ENCODE assay signal across 20 cellular contexts in genomic region chr3:46661776-46662766, GRCh38. TPM values are rescaled to one million over a fixed set of nuclear protein-coding genes. Genes with fewer than 3 reads are reported as not detected.
DNase-seq lines count a peak whose midpoint lies in the region; ATAC-seq, FAIRE-seq and TF ChIP-seq lines count a peak whose summit lies in the region.
"Had no signal": no experiment of that assay in that cellular context is flagged by ENCODE, and none has a peak within 500 bp of the region (broad histone marks: within the 10 kb centered on the region; RNA-seq: fewer than 3 reads in every experiment).

No MANE protein-coding gene starts in this region.

- H3K4ac ChIP-seq in H1 (replicated peaks; ENCODE audit: insufficient read length, low read depth, low read length), result peak overlapping the region; percentile 16
- H3K4ac ChIP-seq in neuronal stem cell (ENCODE audit: low read length), result peak overlapping the region; percentile 28

- TF ChIP-seq POLR2A in H1 (IDR thresholded peaks at IDR 0.05; ENCODE audit: control extremely low read depth in 1 of 2, low read depth in 2 of 2, low read length in 2 of 2) (no peak), tibial nerve (IDR thresholded peaks at IDR 0.05) (no peak)

- H3K9ac ChIP-seq in H1 (replicated peaks in 1 of 4; ENCODE audit: extremely low read depth in 1 of 4, low read depth in 3 of 4, low read length in 3 of 4), result no peak overlapping the region; a peak in 1 of 7 replicates
- peak overlapping the region; percentile 45 for H3K9ac ChIP-seq in neuronal stem cell (ENCODE audit: low read depth, low read length, poor library complexity)

- H3K4me3 ChIP-seq in H1 (ENCODE audit: extremely low read depth in 1 of 4, insufficient read depth in 2 of 4, low read depth in 3 of 4, low read length in 4 of 4) (no peak overlapping the region), neuronal stem cell (ENCODE audit: low read length in 2 of 2) (no peak overlapping the region), tibial nerve (no peak overlapping the region)
- H3K4me3 ChIP-seq: cardiac muscle cell, mucosa of descending colon had no signal

- H3K27me3 Mint-ChIP-seq in CD14-positive monocyte (ENCODE audit: low read depth in 3 of 3), result peaks cover 6 to 9% (median 6%) of the 10 kb centered on the region in 3 donors
- no peaks in the 10 kb centered on the region for H3K27me3 Mint-ChIP-seq in activated CD4-positive, alpha-beta T cell treated with anti-CD3 and anti-CD28 coated beads for 36 hours
- peaks cover 3% of the 10 kb centered on the region for H3K27me3 Mint-ChIP-seq in T-helper 2 cell treated with Interferon-gamma antibody and Interleukin-4, amounts not matched to agents 5 μg/mL and 100 μg/mL, for 36 hours (ENCODE audit: low read depth)

- H3K23ac ChIP-seq in H1 (ENCODE audit: insufficient read length) (no peak overlapping the region), neuronal stem cell (ENCODE audit: low read depth, low read length, poor library complexity) (no peak overlapping the region)

- H3K27ac Mint-ChIP-seq in CD14-positive monocyte, result no peak overlapping the region
- no peak overlapping the region for H3K27ac Mint-ChIP-seq in activated CD4-positive, alpha-beta T cell treated with anti-CD3 and anti-CD28 coated beads for 36 hours
- H3K27ac Mint-ChIP-seq in T-helper 2 cell treated with Interferon-gamma antibody and Interleukin-4, amounts not matched to agents 5 μg/mL and 100 μg/mL, for 36 hours, result no peak overlapping the region
- H3K27ac Mint-ChIP-seq: activated CD4-positive, alpha-beta T cell treated with anti-CD3 and anti-CD28 coated beads, Interleukin-2, amount 10 ng/mL, durations not matched to agents 24 days and 14 days; activated naive CD8-positive, alpha-beta T cell treated with anti-CD3 and anti-CD28 coated beads, Interleukin-2, amount 10 ng/mL, durations not matched to agents 7 days and 5 days; IgD-negative memory B cell had no signal

- H3K9me3 Mint-ChIP-seq in CD14-positive monocyte, result no peaks in the 10 kb centered on the region
- H3K9me3 Mint-ChIP-seq in activated CD4-positive, alpha-beta T cell treated with anti-CD3 and anti-CD28 coated beads for 36 hours (ENCODE audit: low read depth), result no peaks in the 10 kb centered on the region
- H3K9me3 Mint-ChIP-seq in T-helper 2 cell treated with Interferon-gamma antibody and Interleukin-4, amounts not matched to agents 5 μg/mL and 100 μg/mL, for 36 hours, result no peaks in the 10 kb centered on the region
- H3K9me3 Mint-ChIP-seq: activated CD4-positive, alpha-beta T cell treated with anti-CD3 and anti-CD28 coated beads, Interleukin-2, amount 10 ng/mL, durations not matched to agents 24 days and 14 days; activated naive CD8-positive, alpha-beta T cell treated with anti-CD3 and anti-CD28 coated beads, Interleukin-2, amount 10 ng/mL, durations not matched to agents 7 days and 5 days; IgD-negative memory B cell had no signal

- H3K9me3 ChIP-seq in H1 (ENCODE audit: insufficient read depth in 2 of 2, low read depth in 1 of 2, low read length in 1 of 2) (no peaks in the 10 kb centered on the region), neuronal stem cell (replicated peaks in 1 of 2; ENCODE audit: control insufficient read depth in 2 of 2, insufficient read depth in 1 of 2, low read depth in 1 of 2, low read length in 2 of 2) (no peaks in the 10 kb centered on the region), tibial nerve (no peaks in the 10 kb centered on the region)
- H3K9me3 ChIP-seq: mucosa of descending colon had no signal

- H3K36me3 ChIP-seq in H1 (ENCODE audit: control insufficient read depth in 2 of 4, insufficient read depth in 4 of 4, low read length in 3 of 4) (no peaks in the 10 kb centered on the region), neuronal stem cell (replicated peaks in 1 of 2; ENCODE audit: control insufficient read depth in 2 of 2, insufficient read depth in 2 of 2, low read length in 2 of 2) (no peaks in the 10 kb centered on the region), tibial nerve (no peaks in the 10 kb centered on the region)
- H3K36me3 ChIP-seq: cardiac muscle cell had no signal

- no peaks in the 10 kb centered on the region for H3K4me1 Mint-ChIP-seq in CD14-positive monocyte
- no peaks in the 10 kb centered on the region for H3K4me1 Mint-ChIP-seq in activated CD4-positive, alpha-beta T cell treated with anti-CD3 and anti-CD28 coated beads for 36 hours
- H3K4me1 Mint-ChIP-seq in T-helper 2 cell treated with Interferon-gamma antibody and Interleukin-4, amounts not matched to agents 5 μg/mL and 100 μg/mL, for 36 hours (ENCODE audit: low read depth), result peaks cover 2% of the 10 kb centered on the region

- peak overlapping the region; percentile 92 for H4K91ac ChIP-seq in H1 (replicated peaks; ENCODE audit: insufficient read length, low read length)
- H4K91ac ChIP-seq in neuronal stem cell (ENCODE audit: low read depth, low read length, poor library complexity), result peak overlapping the region; percentile 56

- TF ChIP-seq EP300 in H1 (IDR thresholded peaks at IDR 0.05; ENCODE audit: borderline replicate concordance in 1 of 2, low read depth in 2 of 2, low read length in 2 of 2), result no peak
- TF ChIP-seq EP300 in tibial nerve (IDR thresholded peaks at IDR 0.05), result no peak

- no peaks in the 10 kb centered on the region for H3K36me3 Mint-ChIP-seq in CD14-positive monocyte
- H3K36me3 Mint-ChIP-seq in activated CD4-positive, alpha-beta T cell treated with anti-CD3 and anti-CD28 coated beads for 36 hours (ENCODE audit: low read depth), result no peaks in the 10 kb centered on the region
- no peaks in the 10 kb centered on the region for H3K36me3 Mint-ChIP-seq in T-helper 2 cell treated with Interferon-gamma antibody and Interleukin-4, amounts not matched to agents 5 μg/mL and 100 μg/mL, for 36 hours (ENCODE audit: low read depth)
- H3K36me3 Mint-ChIP-seq: activated naive CD8-positive, alpha-beta T cell treated with anti-CD3 and anti-CD28 coated beads, Interleukin-2, amount 10 ng/mL, durations not matched to agents 7 days and 5 days had no signal

- peak; percentile 35 for DNase-seq in CD14-positive monocyte (ENCODE audit: low spot score)
- peak; percentile 5 for DNase-seq in HuH-7 (ENCODE audit: low spot score)
- peak in 1 of 2 experiments; percentile 61 for DNase-seq in H1 (ENCODE audit: low read depth in 1 of 2, low spot score in 2 of 2)
- no peak for DNase-seq in neuronal stem cell (ENCODE audit: low spot score)
- DNase-seq in tibial nerve (ENCODE audit: low spot score in 2 of 2), result no peak
- no peak for DNase-seq in activated CD4-positive, alpha-beta T cell treated with anti-CD3 and anti-CD28 coated beads for 36 hours
- no peak for DNase-seq in T-helper 2 cell treated with Interferon-gamma antibody and Interleukin-4, amounts not matched to agents 5 μg/mL and 100 μg/mL, for 36 hours (ENCODE audit: low spot score)
- DNase-seq in stimulated activated CD4-positive, alpha-beta T cell treated with anti-CD3 and anti-CD28 coated beads, Interleukin-15, amount 100 ng/mL, for 24 hours, result no peak
- DNase-seq: activated CD4-positive, alpha-beta T cell treated with anti-CD3 and anti-CD28 coated beads, Interleukin-2, amount 10 ng/mL, durations not matched to agents 24 days and 14 days; activated naive CD8-positive, alpha-beta T cell treated with anti-CD3 and anti-CD28 coated beads, Interleukin-2, amount 10 ng/mL, durations not matched to agents 7 days and 5 days; GF-D8; mucosa of descending colon; SHP77; stimulated activated CD4-positive, alpha-beta T cell treated with anti-CD3 and anti-CD28 coated beads, Interleukin-12 subunit alpha, Interleukin-12 subunit beta, amount 100 ng/mL, for 4 hours; stimulated activated naive CD8-positive, alpha-beta T cell treated with anti-CD3 and anti-CD28 coated beads, Interleukin-15, Interleukin-2, amounts not matched to agents 100 U/mL and 50 U/mL, for 24 hours; T-helper 9 cell had no signal

- H3K4me2 ChIP-seq in H1 (ENCODE audit: insufficient read depth in 1 of 2, low read depth in 2 of 2, low read length in 2 of 2) (peak overlapping the region; percentile 10 to 37; a peak in 3 of 4 replicates), neuronal stem cell (ENCODE audit: insufficient read depth, low read length, poor library complexity, severe bottlenecking) (no peak overlapping the region)

- intact Hi-C loops in CD14-positive monocyte (cut with micrococcal nuclease), result no loop called here
- intact Hi-C loops in activated CD4-positive, alpha-beta T cell treated with anti-CD3 and anti-CD28 coated beads for 36 hours (cut with DNase I, micrococcal nuclease), result no loop called here

- H4K5ac ChIP-seq in H1 (ENCODE audit: insufficient read length, low read depth, low read length), result peak overlapping the region; percentile 37

- 65% methylated on average over 15 of the region's 15 CpGs; no CpG with 5 or more reads in 1 of the 2 experiments for WGBS in H1 (ENCODE audit: extremely low coverage in 1 of 2, insufficient coverage in 1 of 2, insufficient read length in 1 of 2, insufficient replicate concordance in 2 of 2, low coverage in 1 of 2, low lambda C conversion rate in 2 of 2, missing lambda C conversion rate in 1 of 2), 2 experiments
- WGBS in neuronal stem cell (ENCODE audit: extremely low coverage in 2 of 2, insufficient read length in 2 of 2, insufficient replicate concordance in 1 of 2), 2 donors, result no CpG with 5 or more reads among the region's 15 CpGs
- WGBS in tibial nerve, 2 donors, result 82 to 84% methylated on average over 15 of the region's 15 CpGs

- H2BK120ac ChIP-seq in H1 (replicated peaks; ENCODE audit: low read depth, low read length) (peak overlapping the region; percentile 78), neuronal stem cell (ENCODE audit: low read depth, low read length) (no peak overlapping the region)

- no peak overlapping the region for H3K4me3 Mint-ChIP-seq in CD14-positive monocyte
- H3K4me3 Mint-ChIP-seq in activated CD4-positive, alpha-beta T cell treated with anti-CD3 and anti-CD28 coated beads for 36 hours, result no peak overlapping the region
- no peak overlapping the region for H3K4me3 Mint-ChIP-seq in T-helper 2 cell treated with Interferon-gamma antibody and Interleukin-4, amounts not matched to agents 5 μg/mL and 100 μg/mL, for 36 hours
- H3K4me3 Mint-ChIP-seq: activated CD4-positive, alpha-beta T cell treated with anti-CD3 and anti-CD28 coated beads, Interleukin-2, amount 10 ng/mL, durations not matched to agents 24 days and 14 days; activated naive CD8-positive, alpha-beta T cell treated with anti-CD3 and anti-CD28 coated beads, Interleukin-2, amount 10 ng/mL, durations not matched to agents 7 days and 5 days; IgD-negative memory B cell had no signal

- H2BK15ac ChIP-seq in H1 (ENCODE audit: low read length) (peak overlapping the region; percentile 83; the same call in 1 of the 2 replicates), neuronal stem cell (ENCODE audit: low read length) (peak overlapping the region; percentile 0)

- no peaks in the 10 kb centered on the region for H4K20me1 ChIP-seq in H1 (replicated peaks in 1 of 2; ENCODE audit: control insufficient read depth in 1 of 2, insufficient read depth in 2 of 2, low read length in 2 of 2)

- H3K18ac ChIP-seq in H1 (ENCODE audit: extremely low read depth, low read length), result peak overlapping the region; percentile 95
- H3K18ac ChIP-seq in neuronal stem cell (ENCODE audit: low read length), result peak overlapping the region; percentile 84

- FAIRE-seq in H1 (lab: Jason Lieb, UNC), result no peak
- FAIRE-seq: endothelial cell of umbilical vein, islet of Langerhans had no signal

- CTCF ChIA-PET in H1 (lab: Charles Lee; ENCODE audit: partially characterized antibody), result interaction anchor here (0.7 to 5.7 kb wide), 30 partner anchors 9 to 1378 kb away, joined by 3 to 41 read pairs (median 4); no protein-coding TSS in a partner anchor
- CTCF ChIA-PET in activated CD4-positive, alpha-beta T cell treated with anti-CD3 and anti-CD28 coated beads for 36 hours (lab: Charles Lee), result no interaction called here

- H3K27ac ChIP-seq in H1 (ENCODE audit: low read depth, low read length), result no peak overlapping the region
- H3K27ac ChIP-seq in neuronal stem cell (replicated peaks; ENCODE audit: low read length), result no peak overlapping the region
- no peak overlapping the region for H3K27ac ChIP-seq in tibial nerve
- H3K27ac ChIP-seq: cardiac muscle cell had no signal

- ATAC-seq in activated CD4-positive, alpha-beta T cell treated with anti-CD3 and anti-CD28 coated beads for 36 hours, result no peak
- ATAC-seq: mucosa of descending colon; stimulated activated naive CD8-positive, alpha-beta T cell treated with anti-CD3 and anti-CD28 coated beads, Interleukin-15, Interleukin-2, amounts not matched to agents 100 U/mL and 50 U/mL, for 24 hours had no signal

- TF ChIP-seq CTCF in CD14-positive monocyte (IDR thresholded peaks at IDR 0.05), result no peak
- no peak for TF ChIP-seq CTCF in H1 (IDR thresholded peaks at IDR 0.05; ENCODE audit: control extremely low read depth in 1 of 3, insufficient read depth in 1 of 3, low read depth in 1 of 3, low read length in 3 of 3)
- no peak for TF ChIP-seq CTCF in tibial nerve (IDR thresholded peaks at IDR 0.05)

- H3K14ac ChIP-seq in H1 (ENCODE audit: insufficient read length) (peak overlapping the region; percentile 16), neuronal stem cell (ENCODE audit: low read length) (peak overlapping the region; percentile 89)

- no peak overlapping the region for H3K56ac ChIP-seq in H1 (replicated peaks; ENCODE audit: insufficient read length, low read depth, low read length)

- no peaks in the 10 kb centered on the region for H3K23me2 ChIP-seq in H1 (ENCODE audit: low read depth, low read length)

- no peaks in the 10 kb centered on the region for H3K79me1 ChIP-seq in H1 (ENCODE audit: low read depth, low read length)
- H3K79me1 ChIP-seq in neuronal stem cell (ENCODE audit: low read depth, low read length), result peaks cover 2% of the 10 kb centered on the region

- H4K8ac ChIP-seq in H1 (ENCODE audit: extremely low read depth, insufficient read depth, low read length) (0 out of 2 replicates have a peak overlapping the region, but pooled peaks have one; percentile 7), neuronal stem cell (ENCODE audit: low read depth, low read length) (peak overlapping the region; percentile 70)

- peaks cover 22 to 41% (median 31%) of the 10 kb centered on the region in 4 experiments for H3K4me1 ChIP-seq in H1 (replicated peaks in 1 of 4; ENCODE audit: control insufficient read depth in 3 of 4, insufficient read depth in 4 of 4, low read length in 3 of 4)
- H3K4me1 ChIP-seq in neuronal stem cell (ENCODE audit: control insufficient read depth in 2 of 2, insufficient read depth in 1 of 2, low read depth in 1 of 2, low read length in 2 of 2), result peaks cover 0 to 42% of the 10 kb centered on the region in 2 donors
- peaks cover 0 to 30% (median 7%) of the 10 kb centered on the region in 4 donors for H3K4me1 ChIP-seq in tibial nerve

- H2BK5ac ChIP-seq in H1 (ENCODE audit: low read depth, low read length) (peak overlapping the region; percentile 47; the same call in 1 of the 2 replicates), neuronal stem cell (ENCODE audit: low read length) (no peak overlapping the region)

- POLR2A ChIA-PET in H1 (lab: Charles Lee; ENCODE audit: partially characterized antibody), result interaction anchor here (0.6 to 4.2 kb wide), 4 partner anchors 17 to 1668 kb away, joined by 3 to 23 read pairs (median 5); no protein-coding TSS in a partner anchor
- POLR2A ChIA-PET in activated CD4-positive, alpha-beta T cell treated with anti-CD3 and anti-CD28 coated beads for 36 hours (lab: Charles Lee), result no interaction called here

- H3K79me2 ChIP-seq in H1 (ENCODE audit: control insufficient read depth in 1 of 2, insufficient read depth in 2 of 2, low read length in 2 of 2), result no peaks in the 10 kb centered on the region

- H3K27me3 ChIP-seq in H1 (replicated peaks in 1 of 4; ENCODE audit: control insufficient read depth in 3 of 4, extremely low read depth in 1 of 4, insufficient read depth in 3 of 4, low read length in 3 of 4), result no peaks in the 10 kb centered on the region; a peak in 1 of 7 replicates
- H3K27me3 ChIP-seq in neuronal stem cell (ENCODE audit: control insufficient read depth in 3 of 3, insufficient read depth in 3 of 3, low read depth in 1 of 3, low read length in 3 of 3), result peaks cover 0 to 6% (median 0%) of the 10 kb centered on the region in 3 experiments
- H3K27me3 ChIP-seq in tibial nerve, result no peaks in the 10 kb centered on the region
- H3K27me3 ChIP-seq: cardiac muscle cell had no signal

- peak overlapping the region; percentile 96 for H2BK20ac ChIP-seq in H1 (ENCODE audit: low read length)

- no peak overlapping the region for H2AFZ ChIP-seq in H1 (ENCODE audit: low read length)
- no peak overlapping the region for H2AFZ ChIP-seq in neuronal stem cell (ENCODE audit: low read length)

- H2BK12ac ChIP-seq in H1 (ENCODE audit: low read depth, low read length) (peak overlapping the region; percentile 77; the same call in 1 of the 2 replicates), neuronal stem cell (ENCODE audit: low read length) (peak overlapping the region; percentile 87)

- no peak for TF ChIP-seq RAD21 in H1 (IDR thresholded peaks at IDR 0.05 in 1 of 2, conservative IDR thresholded peaks at IDR 0.05 in 1 of 2; ENCODE audit: low read depth in 2 of 2, low read length in 2 of 2)

- H2AK5ac ChIP-seq in H1 (ENCODE audit: low read depth, low read length) (peak overlapping the region; percentile 43; the same call in 1 of the 2 replicates), neuronal stem cell (ENCODE audit: low read depth, low read length) (peak overlapping the region; percentile 26)

RNA-seq across cellular contexts. Expression of gene ALS2CL, which starts 31.4 kb away (rescaled TPM):
- under 1 TPM; 0.38 to 0.55 TPM for polyA plus RNA-seq in CD14-positive monocyte
- total RNA-seq in H1 (2021; fragmentation: NEBNext Ultra II Directional; extraction: Animal tissue kit (Norgen Biotek cat#: 25700)), result 4.3 and 4.8 TPM in 2 replicates
- 5.4 and 7.5 TPM in 2 replicates for polyA plus RNA-seq in H1 (2011; rRNA removed)
- polyA plus RNA-seq in H1 (2011; cell fraction: cytosol; rRNA removed), result 10.1 TPM
- 65.0 TPM for polyA plus RNA-seq in H1 (2011; cell fraction: nucleus; rRNA removed)
- 8.7 to 10.9 TPM (median 9.6 TPM) in 4 replicates for polyA plus RNA-seq in H1 (2012, experiment 1 of 2)
- polyA plus RNA-seq in H1 (2012, experiment 2 of 2), result 4.1 TPM
- 2.3 TPM for polyA plus RNA-seq in H1 (2013, experiment 1 of 2)
- 2.0 TPM for polyA plus RNA-seq in H1 (2013, experiment 2 of 2)
- 4.5 and 6.8 TPM in 2 replicates for polyA minus RNA-seq in H1 (2011; rRNA and poly(A)+ RNA removed)
- 4.6 TPM for polyA minus RNA-seq in H1 (2011; cell fraction: cytosol; rRNA and poly(A)+ RNA removed)
- polyA minus RNA-seq in H1 (2011; cell fraction: nucleus; rRNA and poly(A)+ RNA removed), result 13.9 TPM
- polyA plus RNA-seq in neuronal stem cell (2013, experiment 1 of 2), result 0.78 TPM
- polyA plus RNA-seq in neuronal stem cell (2013, experiment 2 of 2), result 0.60 TPM
- 10 to 100 TPM; 13.0 to 20.1 (median 16.4) TPM for total RNA-seq in tibial nerve
- total RNA-seq in activated CD4-positive, alpha-beta T cell treated with anti-CD3 and anti-CD28 coated beads for 36 hours, result 1 to 10 TPM; 3.2 to 3.3 TPM

RNA-seq across cellular contexts. Expression of gene TMIE, which starts 39.1 kb away (rescaled TPM):
- polyA plus RNA-seq in CD14-positive monocyte (not detected), H1 (2011; rRNA removed) (0.45 and 0.64 TPM in 2 replicates)
- total RNA-seq in H1 (2021; fragmentation: NEBNext Ultra II Directional; extraction: Animal tissue kit (Norgen Biotek cat#: 25700)), result 0.67 and 0.90 TPM in 2 replicates
- 1.0 TPM for polyA plus RNA-seq in H1 (2011; cell fraction: cytosol; rRNA removed)
- polyA plus RNA-seq in H1 (2011; cell fraction: nucleus; rRNA removed), result 0.87 TPM
- polyA plus RNA-seq in H1 (2012, experiment 1 of 2), result 0.28 to 1.0 TPM (median 0.62 TPM) in 4 replicates
- polyA plus RNA-seq in H1 (2012, experiment 2 of 2), result 0.56 TPM
- polyA plus RNA-seq in H1 (2013, experiment 1 of 2), result 0.22 TPM
- polyA plus RNA-seq in H1 (2013, experiment 2 of 2), result 0.35 TPM
- 0.49 and 0.88 TPM in 2 replicates for polyA minus RNA-seq in H1 (2011; rRNA and poly(A)+ RNA removed)
- polyA minus RNA-seq in H1 (2011; cell fraction: cytosol; rRNA and poly(A)+ RNA removed), result not detected
- polyA minus RNA-seq in H1 (2011; cell fraction: nucleus; rRNA and poly(A)+ RNA removed), result 1.3 TPM
- 0.26 TPM for polyA plus RNA-seq in neuronal stem cell (2013, experiment 1 of 2)
- polyA plus RNA-seq in neuronal stem cell (2013, experiment 2 of 2), result 0.30 TPM
- under 1 TPM in 1 of 4 donors, not detected in 3; 0.21 TPM for total RNA-seq in tibial nerve
- 1 to 10 TPM; 1.5 to 1.6 TPM for total RNA-seq in activated CD4-positive, alpha-beta T cell treated with anti-CD3 and anti-CD28 coated beads for 36 hours
- total RNA-seq: activated CD4-positive, alpha-beta T cell treated with anti-CD3 and anti-CD28 coated beads, Interleukin-2, amount 10 ng/mL, durations not matched to agents 24 days and 14 days had no signal
- polyA plus RNA-seq: IgD-negative memory B cell had no signal

RNA-seq across cellular contexts. Expression of gene FAM240A, which starts 49.7 kb away (rescaled TPM):
- not detected for polyA plus RNA-seq in CD14-positive monocyte
- total RNA-seq in H1 (2021; fragmentation: NEBNext Ultra II Directional; extraction: Animal tissue kit (Norgen Biotek cat#: 25700)), result 0.17 TPM in 1 of 2 replicates, not detected in the other
- 0.06 and 0.08 TPM in 2 replicates for polyA plus RNA-seq in H1 (2011; rRNA removed)
- polyA plus RNA-seq in H1 (2011; cell fraction: cytosol; rRNA removed), result 0.12 TPM
- polyA plus RNA-seq in H1 (2011; cell fraction: nucleus; rRNA removed), result not detected
- 0.16 to 0.32 TPM (median 0.16 TPM) in 3 of 4 replicates, not detected in the other for polyA plus RNA-seq in H1 (2012, experiment 1 of 2)
- not detected for polyA plus RNA-seq in H1 (2012, experiment 2 of 2)
- 0.08 TPM for polyA plus RNA-seq in H1 (2013, experiment 1 of 2)
- 0.11 TPM for polyA plus RNA-seq in H1 (2013, experiment 2 of 2)
- polyA minus RNA-seq in H1 (2011; rRNA and poly(A)+ RNA removed), result not detected in 2 replicates
- not detected for polyA minus RNA-seq in H1 (2011; cell fraction: cytosol; rRNA and poly(A)+ RNA removed)
- polyA minus RNA-seq in H1 (2011; cell fraction: nucleus; rRNA and poly(A)+ RNA removed), result not detected
- not detected for polyA plus RNA-seq in neuronal stem cell (2013, experiment 1 of 2)
- polyA plus RNA-seq in neuronal stem cell (2013, experiment 2 of 2), result not detected
- under 1 TPM in 1 of 4 donors, not detected in 3; 0.22 TPM for total RNA-seq in tibial nerve
- total RNA-seq in activated CD4-positive, alpha-beta T cell treated with anti-CD3 and anti-CD28 coated beads for 36 hours, result not detected
- total RNA-seq: activated CD4-positive, alpha-beta T cell treated with anti-CD3 and anti-CD28 coated beads, Interleukin-2, amount 10 ng/mL, durations not matched to agents 24 days and 14 days; activated naive CD8-positive, alpha-beta T cell treated with anti-CD3 and anti-CD28 coated beads, Interleukin-2, amount 10 ng/mL, durations not matched to agents 7 days and 5 days; cardiac muscle cell; endothelial cell of umbilical vein; mucosa of descending colon had no signal
- polyA plus RNA-seq: cardiac muscle cell, endothelial cell of umbilical vein, IgD-negative memory B cell had no signal

RNA-seq across cellular contexts. Expression of gene PRSS50, which starts 55.6 kb away (rescaled TPM):
- polyA plus RNA-seq in CD14-positive monocyte (not detected), H1 (2011; rRNA removed) (0.71 and 1.1 TPM in 2 replicates)
- 0.47 and 0.73 TPM in 2 replicates for total RNA-seq in H1 (2021; fragmentation: NEBNext Ultra II Directional; extraction: Animal tissue kit (Norgen Biotek cat#: 25700))
- 1.3 TPM for polyA plus RNA-seq in H1 (2011; cell fraction: cytosol; rRNA removed)
- 6.9 TPM for polyA plus RNA-seq in H1 (2011; cell fraction: nucleus; rRNA removed)
- 0.40 to 1.3 TPM (median 0.71 TPM) in 4 replicates for polyA plus RNA-seq in H1 (2012, experiment 1 of 2)
- 0.16 TPM for polyA plus RNA-seq in H1 (2012, experiment 2 of 2)
- 0.34 TPM for polyA plus RNA-seq in H1 (2013, experiment 1 of 2)
- polyA plus RNA-seq in H1 (2013, experiment 2 of 2), result 0.37 TPM
- polyA minus RNA-seq in H1 (2011; rRNA and poly(A)+ RNA removed), result 0.32 TPM in 1 of 2 replicates, not detected in the other
- not detected for polyA minus RNA-seq in H1 (2011; cell fraction: cytosol; rRNA and poly(A)+ RNA removed)
- 1.7 TPM for polyA minus RNA-seq in H1 (2011; cell fraction: nucleus; rRNA and poly(A)+ RNA removed)
- 0.64 TPM for polyA plus RNA-seq in neuronal stem cell (2013, experiment 1 of 2)
- polyA plus RNA-seq in neuronal stem cell (2013, experiment 2 of 2), result 0.57 TPM
- total RNA-seq in tibial nerve, result under 1 TPM in 2 of 4 donors, not detected in 2; 0.22 to 0.42 TPM
- total RNA-seq in activated CD4-positive, alpha-beta T cell treated with anti-CD3 and anti-CD28 coated beads for 36 hours, result not detected
- total RNA-seq: activated CD4-positive, alpha-beta T cell treated with anti-CD3 and anti-CD28 coated beads, Interleukin-2, amount 10 ng/mL, durations not matched to agents 24 days and 14 days; activated naive CD8-positive, alpha-beta T cell treated with anti-CD3 and anti-CD28 coated beads, Interleukin-2, amount 10 ng/mL, durations not matched to agents 7 days and 5 days; endothelial cell of umbilical vein had no signal
- polyA plus RNA-seq: endothelial cell of umbilical vein, IgD-negative memory B cell had no signal

Comparison
In these comparisons a context has a peak if more than half of its experiments do, and no peak if none do; other contexts are left out.
1. DNase-seq: peak in CD14-positive monocyte (single experiment) and HuH-7 (single experiment); none in neuronal stem cell (single experiment), tibial nerve (0 of 2), activated CD4-positive, alpha-beta T cell treated with anti-CD3 and anti-CD28 coated beads for 36 hours (single experiment), T-helper 2 cell treated with Interferon-gamma antibody and Interleukin-4, amounts not matched to agents 5 μg/mL and 100 μg/mL, for 36 hours (single experiment) and stimulated activated CD4-positive, alpha-beta T cell treated with anti-CD3 and anti-CD28 coated beads, Interleukin-15, amount 100 ng/mL, for 24 hours (single experiment).